ENCODE assay signal across 26 cellular contexts in genomic region chr11:1929621-1930447, GRCh38. TPM values are rescaled to one million over a fixed set of nuclear protein-coding genes. Genes with fewer than 3 reads are reported as not detected.
DNase-seq lines count a peak whose midpoint lies in the region; ATAC-seq and TF ChIP-seq lines count a peak whose summit lies in the region.
"Had no signal": no experiment of that assay in that cellular context is flagged by ENCODE, and none has a peak within 500 bp of the region (broad histone marks: within the 10 kb centered on the region; RNA-seq: fewer than 3 reads in every experiment).

No MANE protein-coding gene starts in this region.

- WGBS in neuronal stem cell (ENCODE audit: extremely low coverage in 2 of 2, insufficient read length in 2 of 2, insufficient replicate concordance in 1 of 2), 2 donors = no CpG with 5 or more reads among the region's 25 CpGs
- WGBS in SK-N-SH (ENCODE audit: low lambda C conversion rate) = 72% methylated on average over 18 of the region's 25 CpGs

- peaks cover 5 to 26% of the 10 kb centered on the region in 2 donors for H3K4me1 Mint-ChIP-seq in natural killer cell
- peaks cover 9% of the 10 kb centered on the region in 2 donors for H3K4me1 Mint-ChIP-seq in natural killer cell treated with Interleukin-12 subunit alpha and Interleukin-12 subunit beta and Interleukin-15 and Interleukin-18, amount 100 ng/mL, for 72 hours (ENCODE audit: low read depth in 2 of 2)
- H3K4me1 Mint-ChIP-seq: memory B cell had no signal

- H2BK15ac ChIP-seq in neuronal stem cell (ENCODE audit: low read length) = no peak overlapping the region

- H3K4me3 ChIP-seq in neuronal stem cell (ENCODE audit: low read length in 2 of 2) (no peak overlapping the region), SK-N-SH (ENCODE audit: low read depth in 2 of 2, low read length in 1 of 2) (no peak overlapping the region)
- H3K4me3 ChIP-seq: breast epithelium, Peyer's patch had no signal

- no peak for TF ChIP-seq RAD21 in SK-N-SH (IDR thresholded peaks at IDR 0.05; ENCODE audit: low read length)

- no peaks in the 10 kb centered on the region for H3K36me3 Mint-ChIP-seq in natural killer cell
- no peaks in the 10 kb centered on the region for H3K36me3 Mint-ChIP-seq in natural killer cell treated with Interleukin-12 subunit alpha and Interleukin-12 subunit beta and Interleukin-15 and Interleukin-18, amount 100 ng/mL, for 72 hours

- H3K4me3 Mint-ChIP-seq in natural killer cell = no peak overlapping the region
- H3K4me3 Mint-ChIP-seq in natural killer cell treated with Interleukin-12 subunit alpha and Interleukin-12 subunit beta and Interleukin-15 and Interleukin-18, amount 100 ng/mL, for 72 hours = no peak overlapping the region
- H3K4me3 Mint-ChIP-seq: activated T-helper 17 cell treated with anti-CD3 and anti-CD28 coated beads, Interleukin-2, amount 50 U/mL, for 72 hours; CD4-positive, alpha-beta T cell; dendritic cell treated with granulocyte-macrophage colony-stimulating factor and Interleukin-4, amounts not matched to agents 40 ng/mL and 50 ng/mL, for 4 days; memory B cell; naive B cell had no signal

- peak overlapping the region; percentile 71 for H3K14ac ChIP-seq in neuronal stem cell (ENCODE audit: low read length)

- H3K4me2 ChIP-seq in neuronal stem cell (ENCODE audit: insufficient read depth, low read length, poor library complexity, severe bottlenecking) = no peak overlapping the region
- H3K4me2 ChIP-seq in SK-N-SH = no peak overlapping the region

- H3K27ac ChIP-seq in neuronal stem cell (replicated peaks; ENCODE audit: low read length) (no peak overlapping the region), SK-N-SH (ENCODE audit: low read depth in 2 of 2, low read length in 1 of 2) (no peak overlapping the region)
- H3K27ac ChIP-seq: parathyroid adenoma, Peyer's patch, VCaP had no signal

- H3K23ac ChIP-seq in neuronal stem cell (ENCODE audit: low read depth, low read length, poor library complexity) = no peak overlapping the region

- CTCF ChIA-PET in SK-N-SH (lab: Yijun Ruan, JAX) = interaction anchor here (1.0 kb wide), 1 partner anchor 236 kb away, joined by 4 read pairs; no protein-coding TSS in a partner anchor

- no peaks in the 10 kb centered on the region for H4K20me1 ChIP-seq in SK-N-SH (ENCODE audit: insufficient read depth)

- no peak overlapping the region for H2BK12ac ChIP-seq in neuronal stem cell (ENCODE audit: low read length)

- H4K91ac ChIP-seq in neuronal stem cell (ENCODE audit: low read depth, low read length, poor library complexity) = no peak overlapping the region

- H3F3A ChIP-seq in SK-N-SH (replicated peaks; ENCODE audit: insufficient read depth) = no peaks in the 10 kb centered on the region

- peak overlapping the region; percentile 86 for H4K8ac ChIP-seq in neuronal stem cell (ENCODE audit: low read depth, low read length)

- peaks cover 0 to 23% of the 10 kb centered on the region in 2 donors for H3K27me3 Mint-ChIP-seq in natural killer cell (ENCODE audit: low read depth in 2 of 2)
- peaks cover 12 to 21% of the 10 kb centered on the region in 2 donors for H3K27me3 Mint-ChIP-seq in natural killer cell treated with Interleukin-12 subunit alpha and Interleukin-12 subunit beta and Interleukin-15 and Interleukin-18, amount 100 ng/mL, for 72 hours
- H3K27me3 Mint-ChIP-seq: CD4-positive, alpha-beta T cell had no signal

- H3K9me2 ChIP-seq in SK-N-SH = no peaks in the 10 kb centered on the region

- H3K79me1 ChIP-seq in neuronal stem cell (ENCODE audit: low read depth, low read length) = no peaks in the 10 kb centered on the region

- peak overlapping the region; percentile 96 for H2BK5ac ChIP-seq in neuronal stem cell (ENCODE audit: low read length)

- H3K9me3 Mint-ChIP-seq in natural killer cell = no peaks in the 10 kb centered on the region
- H3K9me3 Mint-ChIP-seq in natural killer cell treated with Interleukin-12 subunit alpha and Interleukin-12 subunit beta and Interleukin-15 and Interleukin-18, amount 100 ng/mL, for 72 hours = no peaks in the 10 kb centered on the region
- H3K9me3 Mint-ChIP-seq: activated T-helper 17 cell treated with anti-CD3 and anti-CD28 coated beads, Interleukin-2, amount 50 U/mL, for 72 hours; CD4-positive, alpha-beta T cell; dendritic cell treated with granulocyte-macrophage colony-stimulating factor and Interleukin-4, amounts not matched to agents 40 ng/mL and 50 ng/mL, for 4 days had no signal

- H3K36me3 ChIP-seq in neuronal stem cell (replicated peaks in 1 of 2; ENCODE audit: control insufficient read depth in 2 of 2, insufficient read depth in 2 of 2, low read length in 2 of 2) (no peaks in the 10 kb centered on the region), SK-N-SH (replicated peaks in 1 of 2; ENCODE audit: control insufficient read depth in 1 of 2, insufficient read depth in 2 of 2, low read length in 1 of 2) (no peaks in the 10 kb centered on the region)
- H3K36me3 ChIP-seq: breast epithelium, Peyer's patch had no signal

- H2AFZ ChIP-seq in neuronal stem cell (ENCODE audit: low read length) (peak overlapping the region; percentile 35), SK-N-SH (ENCODE audit: low read depth) (no peak overlapping the region)
- H2AFZ ChIP-seq: parathyroid adenoma had no signal

- TF ChIP-seq EP300 in SK-N-SH (IDR thresholded peaks at IDR 0.05; ENCODE audit: borderline replicate concordance in 1 of 2, low read depth in 1 of 2, low read length in 1 of 2) = no peak

- peak overlapping the region; percentile 36 for H2AK5ac ChIP-seq in neuronal stem cell (ENCODE audit: low read depth, low read length)

- H2BK120ac ChIP-seq in neuronal stem cell (ENCODE audit: low read depth, low read length) = no peak overlapping the region

- H3K9me3 ChIP-seq in neuronal stem cell (replicated peaks in 1 of 2; ENCODE audit: control insufficient read depth in 2 of 2, insufficient read depth in 1 of 2, low read depth in 1 of 2, low read length in 2 of 2) (no peaks in the 10 kb centered on the region), SK-N-SH (no peaks in the 10 kb centered on the region)
- H3K9me3 ChIP-seq: breast epithelium, Peyer's patch had no signal

- no peak overlapping the region for H3K4ac ChIP-seq in neuronal stem cell (ENCODE audit: low read length)

- H3K79me2 ChIP-seq in SK-N-SH (ENCODE audit: insufficient read depth) = no peaks in the 10 kb centered on the region
- H3K79me2 ChIP-seq: parathyroid adenoma had no signal

- H3K27me3 ChIP-seq in neuronal stem cell (ENCODE audit: control insufficient read depth in 3 of 3, insufficient read depth in 3 of 3, low read depth in 1 of 3, low read length in 3 of 3) (peaks cover 0 to 3% (median 0%) of the 10 kb centered on the region in 3 experiments), SK-N-SH (ENCODE audit: insufficient read depth) (no peaks in the 10 kb centered on the region)
- H3K27me3 ChIP-seq: breast epithelium, Peyer's patch had no signal

- intact Hi-C loops in natural killer cell (cut with micrococcal nuclease) = no loop called here
- intact Hi-C loops in left ventricle myocardium superior (cut with micrococcal nuclease) = no loop called here

- H3K27ac Mint-ChIP-seq in natural killer cell = no peak overlapping the region
- no peak overlapping the region for H3K27ac Mint-ChIP-seq in natural killer cell treated with Interleukin-12 subunit alpha and Interleukin-12 subunit beta and Interleukin-15 and Interleukin-18, amount 100 ng/mL, for 72 hours
- H3K27ac Mint-ChIP-seq: activated T-helper 17 cell treated with anti-CD3 and anti-CD28 coated beads, Interleukin-2, amount 50 U/mL, for 72 hours; CD4-positive, alpha-beta T cell; dendritic cell treated with granulocyte-macrophage colony-stimulating factor and Interleukin-4, amounts not matched to agents 40 ng/mL and 50 ng/mL, for 4 days; memory B cell had no signal

- POLR2A ChIA-PET in SK-N-SH (lab: Yijun Ruan, JAX) = no interaction called here

- ATAC-seq in natural killer cell (no peak), left ventricle myocardium superior (no peak)
- ATAC-seq in natural killer cell treated with Interleukin-12 subunit alpha and Interleukin-12 subunit beta and Interleukin-15 and Interleukin-18, amount 100 ng/mL, for 72 hours = no peak
- ATAC-seq: activated T-helper 17 cell treated with anti-CD3 and anti-CD28 coated beads, Interleukin-2, amount 50 U/mL, for 72 hours had no signal

- TF ChIP-seq CTCF in natural killer cell (IDR thresholded peaks at IDR 0.05) (no peak), SK-N-SH (IDR thresholded peaks at IDR 0.05) (no peak)

- DNase-seq in natural killer cell (peak; percentile 13), left ventricle myocardium superior (peak; percentile 25), neuronal stem cell (ENCODE audit: low spot score) (no peak), cerebellar cortex (ENCODE audit: low spot score) (no peak), kidney glomerular epithelial cell (lab: John Stamatoyannopoulos, UW) (no peak), NCI-H446 (lab: John Stamatoyannopoulos, UW) (no peak), SK-N-SH (no peak)
- DNase-seq in natural killer cell treated with Interleukin-12 subunit alpha and Interleukin-12 subunit beta and Interleukin-15 and Interleukin-18, amount 100 ng/mL, for 72 hours (ENCODE audit: low spot score) = no peak
- DNase-seq: activated CD8-positive, alpha-beta memory T cell treated with anti-CD3 and anti-CD28 coated beads, Interleukin-2, amount 50 U/mL, for 4 hours; CD4-positive, alpha-beta T cell; DMS 273 treated with DMSO at 0.1 percent for 48 hours; GOT3; naive B cell; NCI-H146; NCI-H524 treated with DMSO at 0.1 percent for 48 hours; substantia nigra had no signal

- H3K9ac ChIP-seq in neuronal stem cell (ENCODE audit: low read depth, low read length, poor library complexity) = no peak overlapping the region
- no peak overlapping the region for H3K9ac ChIP-seq in SK-N-SH
- H3K9ac ChIP-seq: parathyroid adenoma had no signal

- H3K18ac ChIP-seq in neuronal stem cell (ENCODE audit: low read length) = peak overlapping the region; percentile 57

- H3K4me1 ChIP-seq in neuronal stem cell (ENCODE audit: control insufficient read depth in 2 of 2, insufficient read depth in 1 of 2, low read depth in 1 of 2, low read length in 2 of 2) (peaks cover 11 to 16% of the 10 kb centered on the region in 2 donors), SK-N-SH (ENCODE audit: control insufficient read depth in 1 of 2, insufficient read depth in 2 of 2, low read depth in 1 of 2, low read length in 1 of 2) (peaks cover 0 to 7% of the 10 kb centered on the region in 2 experiments; a peak in 1 of 4 replicates)
- H3K4me1 ChIP-seq: breast epithelium, parathyroid adenoma, Peyer's patch had no signal

RNA-seq across cellular contexts. Expression of gene TNNT3, which starts 10.3 kb away (rescaled TPM):
- 10 to 100 TPM; 15.8 to 27.9 (median 26.2) TPM for total RNA-seq in natural killer cell
- total RNA-seq in natural killer cell treated with Interleukin-12 subunit alpha and Interleukin-12 subunit beta and Interleukin-15 and Interleukin-18, amount 100 ng/mL, for 72 hours = under 1 TPM in 1 of 2 donors, not detected in 1; 0.33 TPM
- 46.1 TPM for total RNA-seq in left ventricle myocardium superior
- polyA plus RNA-seq in neuronal stem cell (2013, experiment 1 of 2) = 0.49 TPM
- polyA plus RNA-seq in neuronal stem cell (2013, experiment 2 of 2) = 0.32 TPM
- not detected in 2 replicates for polyA plus RNA-seq in SK-N-SH (2012; rRNA removed)
- polyA plus RNA-seq in SK-N-SH (2012; cell fraction: cytosol; rRNA removed) = not detected in 2 replicates
- 0.08 TPM in 1 of 2 replicates, not detected in the other for polyA plus RNA-seq in SK-N-SH (2012; cell fraction: nucleus; rRNA removed)
- total RNA-seq: endothelial cell of umbilical vein had no signal
- polyA plus RNA-seq: AG04450, endothelial cell of umbilical vein had no signal

RNA-seq across cellular contexts. Expression of gene MRPL23, which starts 17.3 kb away (rescaled TPM):
- 10 to 100 TPM; 31.2 to 35.4 (median 32.8) TPM for total RNA-seq in natural killer cell
- 10 to 100 TPM; 81.3 to 89.7 TPM for total RNA-seq in natural killer cell treated with Interleukin-12 subunit alpha and Interleukin-12 subunit beta and Interleukin-15 and Interleukin-18, amount 100 ng/mL, for 72 hours
- 102 TPM for total RNA-seq in left ventricle myocardium superior
- 89.1 TPM for polyA plus RNA-seq in neuronal stem cell (2013, experiment 1 of 2)
- 89.3 TPM for polyA plus RNA-seq in neuronal stem cell (2013, experiment 2 of 2)
- polyA plus RNA-seq in SK-N-SH (2012; rRNA removed) = 226 and 264 TPM in 2 replicates
- polyA plus RNA-seq in SK-N-SH (2012; cell fraction: cytosol; rRNA removed) = 143 and 217 TPM in 2 replicates
- 105 and 186 TPM in 2 replicates for polyA plus RNA-seq in SK-N-SH (2012; cell fraction: nucleus; rRNA removed)

RNA-seq across cellular contexts. Expression of gene PRR33, which starts 38.1 kb away (rescaled TPM):
- total RNA-seq in natural killer cell = under 1 TPM in 2 of 3 donors, not detected in 1; 0.14 to 0.32 TPM
- total RNA-seq in natural killer cell treated with Interleukin-12 subunit alpha and Interleukin-12 subunit beta and Interleukin-15 and Interleukin-18, amount 100 ng/mL, for 72 hours = not detected
- 4.4 TPM for total RNA-seq in left ventricle myocardium superior
- not detected for polyA plus RNA-seq in neuronal stem cell (2013, experiment 1 of 2)
- not detected for polyA plus RNA-seq in neuronal stem cell (2013, experiment 2 of 2)
- not detected in 2 replicates for polyA plus RNA-seq in SK-N-SH (2012; rRNA removed)
- polyA plus RNA-seq in SK-N-SH (2012; cell fraction: cytosol; rRNA removed) = not detected in 2 replicates
- polyA plus RNA-seq in SK-N-SH (2012; cell fraction: nucleus; rRNA removed) = not detected in 2 replicates
- total RNA-seq: breast epithelium; CD4-positive, alpha-beta T cell; endothelial cell of umbilical vein; Peyer's patch; T-helper 2 cell treated with Interferon-gamma antibody and Interleukin-4, amounts not matched to agents 100 ng/mL and 5 ng/mL, for 36 hours had no signal
- polyA plus RNA-seq: AG04450, endothelial cell of umbilical vein had no signal

Comparison
In these comparisons a context has a peak if more than half of its experiments do, and no peak if none do; other contexts are left out.
1. DNase-seq: peak in natural killer cell (single experiment) and left ventricle myocardium superior (single experiment); none in natural killer cell treated with Interleukin-12 subunit alpha and Interleukin-12 subunit beta and Interleukin-15 and Interleukin-18, amount 100 ng/mL, for 72 hours (single experiment), neuronal stem cell (single experiment), cerebellar cortex (single experiment), kidney glomerular epithelial cell (single experiment), NCI-H446 (0 of 2) and SK-N-SH (single experiment).
2. RNA of gene TNNT3, which starts 10.3 kb away (total RNA-seq): 46.1 TPM in left ventricle myocardium superior (single experiment) and 15.8 to 27.9 TPM in natural killer cell; 0.33 TPM in natural killer cell treated with Interleukin-12 subunit alpha and Interleukin-12 subunit beta and Interleukin-15 and Interleukin-18, amount 100 ng/mL, for 72 hours; every median in the first group is over 10 times any median in the second.